ENCODE assay signal across 1 cellular context in the genomic region with DNA sequence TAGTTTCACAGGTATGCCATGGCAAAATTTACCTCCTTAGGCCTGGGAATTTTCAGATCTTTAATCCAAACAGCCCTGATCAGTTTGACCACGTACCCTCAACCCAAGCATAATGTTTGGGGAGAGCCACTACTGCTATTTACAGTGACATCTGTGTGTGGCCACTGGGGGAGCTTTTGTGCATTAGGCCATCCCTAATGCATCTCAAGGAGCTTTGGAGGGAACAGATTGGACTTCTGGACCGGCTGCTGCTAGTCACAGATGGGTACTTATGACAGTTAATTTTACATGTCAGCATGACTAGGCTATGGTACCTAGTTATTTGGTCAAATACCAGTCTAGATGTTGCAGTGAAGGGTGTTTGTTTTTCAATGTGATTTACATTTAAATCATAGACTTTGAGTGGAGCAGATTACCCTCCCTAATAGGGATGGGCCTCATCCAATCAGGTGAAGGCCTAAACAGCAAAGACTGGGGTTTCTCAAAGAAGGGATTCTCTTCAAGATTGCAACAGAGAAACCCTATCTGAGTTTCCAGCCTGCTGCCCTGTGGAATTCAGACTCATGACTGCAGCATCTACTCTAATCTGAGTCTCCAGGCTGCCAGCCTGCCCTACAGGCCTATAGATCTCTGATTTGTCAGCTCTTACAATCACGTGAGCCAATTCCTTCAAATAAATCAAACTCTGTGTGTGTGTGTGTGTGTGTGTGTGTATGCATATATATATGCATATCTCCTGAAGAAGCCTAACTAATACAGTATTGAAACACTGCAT.
TF ChIP-seq lines count a peak whose summit lies in the region.

No MANE protein-coding gene starts in this region.

TF ChIP-seq in GM12878, 131 proteins besides CTCF, POLR2A, EP300 and RAD21 (continued from another document):
- TF ChIP-seq ZNF592 (IDR thresholded peaks at IDR 0.05) (no peak), TARDBP (IDR thresholded peaks at IDR 0.05; ENCODE audit: borderline replicate concordance) (no peak), ZNF24 (IDR thresholded peaks at IDR 0.05) (no peak), TBL1XR1 (IDR thresholded peaks at IDR 0.05; ENCODE audit: low read depth, low read length) (no peak), CREM (IDR thresholded peaks at IDR 0.05; ENCODE audit: low read depth) (no peak), LARP7 (IDR thresholded peaks at IDR 0.05) (no peak), MAX (IDR thresholded peaks at IDR 0.05; ENCODE audit: low read depth, low read length) (no peak), HCFC1 (IDR thresholded peaks at IDR 0.05; ENCODE audit: low read length) (no peak), NFIC (IDR thresholded peaks at IDR 0.05; ENCODE audit: low read depth, low read length) (no peak), POU2F2 (IDR thresholded peaks at IDR 0.05; ENCODE audit: borderline replicate concordance, low read depth, low read length) (no peak)
- TF ChIP-seq, protein P1, sequence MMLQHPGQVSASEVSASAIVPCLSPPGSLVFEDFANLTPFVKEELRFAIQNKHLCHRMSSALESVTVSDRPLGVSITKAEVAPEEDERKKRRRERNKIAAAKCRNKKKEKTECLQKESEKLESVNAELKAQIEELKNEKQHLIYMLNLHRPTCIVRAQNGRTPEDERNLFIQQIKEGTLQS (IDR thresholded peaks at IDR 0.05; ENCODE audit: borderline replicate concordance, extremely low read depth, low read depth, low read length), result no peak
- TF ChIP-seq, protein P2, sequence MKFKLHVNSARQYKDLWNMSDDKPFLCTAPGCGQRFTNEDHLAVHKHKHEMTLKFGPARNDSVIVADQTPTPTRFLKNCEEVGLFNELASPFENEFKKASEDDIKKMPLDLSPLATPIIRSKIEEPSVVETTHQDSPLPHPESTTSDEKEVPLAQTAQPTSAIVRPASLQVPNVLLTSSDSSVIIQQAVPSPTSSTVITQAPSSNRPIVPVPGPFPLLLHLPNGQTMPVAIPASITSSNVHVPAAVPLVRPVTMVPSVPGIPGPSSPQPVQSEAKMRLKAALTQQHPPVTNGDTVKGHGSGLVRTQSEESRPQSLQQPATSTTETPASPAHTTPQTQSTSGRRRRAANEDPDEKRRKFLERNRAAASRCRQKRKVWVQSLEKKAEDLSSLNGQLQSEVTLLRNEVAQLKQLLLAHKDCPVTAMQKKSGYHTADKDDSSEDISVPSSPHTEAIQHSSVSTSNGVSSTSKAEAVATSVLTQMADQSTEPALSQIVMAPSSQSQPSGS (IDR thresholded peaks at IDR 0.05; ENCODE audit: low read length), result no peak
